In genomic region chr5:131671409-131671808, GRCh38 we compare ENCODE assay signal across 9 cellular contexts. TPM values are rescaled to one million over a fixed set of nuclear protein-coding genes. Genes with fewer than 3 reads are reported as not detected.
DNase-seq lines count a peak whose midpoint lies in the region; ATAC-seq and TF ChIP-seq lines count a peak whose summit lies in the region.
"Had no signal": no experiment of that assay in that cellular context is flagged by ENCODE, and none has a peak within 500 bp of the region (broad histone marks: within the 10 kb centered on the region; RNA-seq: fewer than 3 reads in every experiment).

No MANE protein-coding gene starts in this region.

- H3K36me3 ChIP-seq in hepatocyte (replicated peaks; ENCODE audit: insufficient read depth, low read depth) (no peaks in the 10 kb centered on the region), transverse colon (peaks cover 0 to 45% (median 7%) of the 10 kb centered on the region in 4 donors), PC-3 (ENCODE audit: low read depth, low read length) (0 out of 2 replicates have a peak, but pooled peaks cover 6% of the 10 kb centered on the region)

- H3K36me3 Mint-ChIP-seq in activated T-cell treated with anti-CD3 and anti-CD28 coated beads, Interleukin-2, amount 50 U/mL, for 72 hours (ENCODE audit: insufficient read depth in 2 of 2), result peaks cover 3 to 26% of the 10 kb centered on the region in 2 donors
- peaks cover 10% of the 10 kb centered on the region for H3K36me3 Mint-ChIP-seq in T-helper 17 cell (ENCODE audit: low read depth)

- peak overlapping the region in 1 of 2 donors; percentile 6 for H3K4me3 Mint-ChIP-seq in activated T-cell treated with anti-CD3 and anti-CD28 coated beads, Interleukin-2, amount 50 U/mL, for 72 hours
- no peak overlapping the region for H3K4me3 Mint-ChIP-seq in T-helper 17 cell

- peaks cover 27% of the 10 kb centered on the region for H3K4me1 Mint-ChIP-seq in activated T-cell treated with anti-CD3 and anti-CD28 coated beads, Interleukin-2, amount 50 U/mL, for 72 hours (ENCODE audit: low read depth)
- no peaks in the 10 kb centered on the region for H3K4me1 Mint-ChIP-seq in T-helper 17 cell

- ATAC-seq in activated T-cell treated with anti-CD3 and anti-CD28 coated beads, Interleukin-2, amount 50 U/mL, for 72 hours (replicated peaks in 1 of 2), result peak; percentile 71 to 72
- ATAC-seq in T-helper 17 cell (no peak), GM19455 (IDR thresholded peaks at IDR 0.05; ENCODE audit: unreplicated experiment) (no peak), PC-3 (no peak)

- in situ Hi-C loops in transverse colon (cut with MboI; ENCODE audit: low pct_ligation_motif_present in 1 of 4, low pct_unique_long_range_greater_than_20kb in 1 of 4, low sequenced_read_pairs in 3 of 4), result no loop called here

- H3K79me2 ChIP-seq in hepatocyte (peaks cover 10% of the 10 kb centered on the region), PC-3 (ENCODE audit: low read length) (no peaks in the 10 kb centered on the region)

- intact Hi-C loops in transverse colon (cut with DNase I; ENCODE audit: low total_unique reads), result no loop called here
- intact Hi-C loops in PC-3 (cut with micrococcal nuclease), result loop anchor here (10.0 kb wide), 1 partner anchor 77 kb away; no protein-coding TSS in a partner anchor

- no peaks in the 10 kb centered on the region for H3K9me3 Mint-ChIP-seq in activated T-cell treated with anti-CD3 and anti-CD28 coated beads, Interleukin-2, amount 50 U/mL, for 72 hours

- H4K20me1 ChIP-seq in hepatocyte (ENCODE audit: insufficient read depth, poor library complexity, severe bottlenecking), result no peaks in the 10 kb centered on the region
- H4K20me1 ChIP-seq in PC-3 (ENCODE audit: low read length), result no peaks in the 10 kb centered on the region

- H3K4me1 ChIP-seq in hepatocyte (ENCODE audit: insufficient read depth), result peaks cover 14% of the 10 kb centered on the region
- H3K4me1 ChIP-seq in transverse colon, result peaks cover 9 to 31% (median 18%) of the 10 kb centered on the region in 4 donors
- H3K4me1 ChIP-seq in PC-3 (ENCODE audit: insufficient read depth, low read length), result no peaks in the 10 kb centered on the region

- no peaks in the 10 kb centered on the region for H3K27me3 ChIP-seq in hepatocyte
- no peaks in the 10 kb centered on the region for H3K27me3 ChIP-seq in transverse colon
- H3K27me3 ChIP-seq in PC-3 (ENCODE audit: low read length), result no peaks in the 10 kb centered on the region

- TF ChIP-seq EP300 in transverse colon (IDR thresholded peaks at IDR 0.05; ENCODE audit: low read depth), result no peak

- no peak for DNase-seq in activated T-cell treated with anti-CD3 and anti-CD28 coated beads, Interleukin-2, amount 50 U/mL, for 72 hours
- DNase-seq in activated T-cell treated with anti-CD3 and anti-CD28 coated beads, Interleukin-2, amount 50 U/mL, for 1 hour, result no peak
- no peak for DNase-seq in T-helper 17 cell
- no peak for DNase-seq in hepatocyte (ENCODE audit: low spot score)
- DNase-seq in transverse colon, result no peak
- DNase-seq in superior temporal gyrus (ENCODE audit: extremely low spot score), result no peak
- no peak for DNase-seq in PC-3

- no peaks in the 10 kb centered on the region for H3F3A ChIP-seq in PC-3 (ENCODE audit: low read length, unreplicated experiment)

- H3K27ac ChIP-seq in hepatocyte, result peak overlapping the region; percentile 61
- H3K27ac ChIP-seq in transverse colon, result peak overlapping the region; percentile 69 to 84 (median 76)
- no peak overlapping the region for H3K27ac ChIP-seq in PC-3 (ENCODE audit: low read length)
- H3K27ac ChIP-seq: KMS-11 had no signal

- H3K27ac Mint-ChIP-seq in activated T-cell treated with anti-CD3 and anti-CD28 coated beads, Interleukin-2, amount 50 U/mL, for 72 hours, result no peak overlapping the region
- peak overlapping the region; percentile 11 for H3K27ac Mint-ChIP-seq in T-helper 17 cell

- no peak overlapping the region for H3K4me3 ChIP-seq in hepatocyte
- no peak overlapping the region for H3K4me3 ChIP-seq in transverse colon
- H3K4me3 ChIP-seq in PC-3 (ENCODE audit: low read length), result no peak overlapping the region

- no peak for TF ChIP-seq POLR2A in transverse colon (IDR thresholded peaks at IDR 0.05)

- no peak overlapping the region for H2AFZ ChIP-seq in hepatocyte
- no peak overlapping the region for H2AFZ ChIP-seq in PC-3 (ENCODE audit: low read length)

- no peaks in the 10 kb centered on the region for H3K27me3 Mint-ChIP-seq in activated T-cell treated with anti-CD3 and anti-CD28 coated beads, Interleukin-2, amount 50 U/mL, for 72 hours (ENCODE audit: low read depth)
- no peaks in the 10 kb centered on the region for H3K27me3 Mint-ChIP-seq in T-helper 17 cell

- no peak overlapping the region for H3K9ac ChIP-seq in PC-3 (ENCODE audit: low read length)
- H3K9ac ChIP-seq: KMS-11 had no signal

- peak overlapping the region; percentile 3 for H3K4me2 ChIP-seq in hepatocyte
- H3K4me2 ChIP-seq in PC-3 (ENCODE audit: low read length), result no peak overlapping the region
- H3K4me2 ChIP-seq: KMS-11 had no signal

- no peak for TF ChIP-seq CTCF in hepatocyte (IDR thresholded peaks at IDR 0.05; ENCODE audit: poor library complexity)
- TF ChIP-seq CTCF in transverse colon (IDR thresholded peaks at IDR 0.05), result no peak
- no peak for TF ChIP-seq CTCF in PC-3 (conservative IDR thresholded peaks at IDR 0.05; ENCODE audit: low read depth, low read length)

- CTCF ChIA-PET in PC-3 (lab: Charles Lee), result no interaction called here

- H3K9me3 ChIP-seq in T-helper 17 cell (ENCODE audit: control insufficient read depth, low read length, poor library complexity, severe bottlenecking), result no peaks in the 10 kb centered on the region
- H3K9me3 ChIP-seq in hepatocyte (ENCODE audit: low read depth), result no peaks in the 10 kb centered on the region
- H3K9me3 ChIP-seq in transverse colon, result no peaks in the 10 kb centered on the region
- H3K9me3 ChIP-seq in PC-3 (ENCODE audit: low read length), result no peaks in the 10 kb centered on the region

- POLR2A ChIA-PET in PC-3 (lab: Charles Lee; ENCODE audit: unreplicated experiment), result no interaction called here

- BruUV-seq in PC-3 (replicated peaks; lab: Mats Ljungman, UMichigan), result no TSS peak

- H3K9me2 ChIP-seq in hepatocyte (replicated peaks; ENCODE audit: insufficient read depth), result no peaks in the 10 kb centered on the region
- no peaks in the 10 kb centered on the region for H3K9me2 ChIP-seq in PC-3 (replicated peaks; ENCODE audit: low read length)

RNA-seq across cellular contexts. Expression of gene RAPGEF6, which starts 36.4 kb away (rescaled TPM):
- total RNA-seq in activated T-cell treated with anti-CD3 and anti-CD28 coated beads, Interleukin-2, amount 50 U/mL, for 72 hours, result 10 to 100 TPM; 36.5 to 37.3 TPM
- 10 to 100 TPM; 60.7 to 68.7 TPM for total RNA-seq in T-helper 17 cell
- total RNA-seq in hepatocyte, result 13.3 and 13.7 TPM in 2 replicates
- 4.2 and 4.7 TPM in 2 replicates for polyA plus RNA-seq in hepatocyte
- total RNA-seq in transverse colon, result 10 to 100 TPM; 21.3 to 40.3 (median 35.9) TPM
- 9.7 and 9.8 TPM in 2 replicates for total RNA-seq in PC-3 (2014; rRNA removed)

Comparison
In these comparisons a context has a peak if more than half of its experiments do, and no peak if none do; other contexts are left out.
1. ATAC-seq: peak in activated T-cell treated with anti-CD3 and anti-CD28 coated beads, Interleukin-2, amount 50 U/mL, for 72 hours (2 of 2); none in T-helper 17 cell (single experiment), GM19455 (single experiment) and PC-3 (single experiment).